ENCODE assay signal across 11 cellular contexts in genomic region chr13:28558126-28558525, GRCh38.
DNase-seq lines count a peak whose midpoint lies in the region; ATAC-seq and TF ChIP-seq lines count a peak whose summit lies in the region.
"Had no signal": no experiment of that assay in that cellular context is flagged by ENCODE, and none has a peak within 500 bp of the region (broad histone marks: within the 10 kb centered on the region; RNA-seq: fewer than 3 reads in every experiment).

No MANE protein-coding gene starts in this region.

- H3K27me3 Mint-ChIP-seq in T-helper 17 cell = peaks cover 21% of the 10 kb centered on the region

- H3K27me3 ChIP-seq in GM23248 (replicated peaks; ENCODE audit: insufficient read depth) (no peaks in the 10 kb centered on the region), adipocyte (replicated peaks; ENCODE audit: control insufficient read depth, insufficient read depth, low read length) (no peaks in the 10 kb centered on the region)

- H3K4me3 Mint-ChIP-seq in T-helper 17 cell = no peak overlapping the region
- H3K4me3 Mint-ChIP-seq: activated B cell treated with CpG ODN at 0.5 μM for 24 hours; activated T-cell treated with anti-CD3 and anti-CD28 coated beads, Interleukin-2, amount 50 U/mL, for 72 hours; IgD-negative memory B cell had no signal

- no TSS peak for BruUV-seq in OCI-LY7 (replicated peaks; lab: Mats Ljungman, UMichigan)

- H3F3A ChIP-seq in GM23248 (ENCODE audit: insufficient read depth) = peaks cover 20% of the 10 kb centered on the region

- no peaks in the 10 kb centered on the region for H3K36me3 ChIP-seq in GM23248 (ENCODE audit: low read depth)
- no peaks in the 10 kb centered on the region for H3K36me3 ChIP-seq in adipocyte (ENCODE audit: control insufficient read depth, insufficient read depth, low read length, severe bottlenecking)
- no peaks in the 10 kb centered on the region for H3K36me3 ChIP-seq in OCI-LY7 (ENCODE audit: insufficient read depth, low read length)

- H2AFZ ChIP-seq in GM23248 (peak overlapping the region; percentile 64), OCI-LY7 (ENCODE audit: low read length) (no peak overlapping the region)

- TF ChIP-seq CTCF in fibroblast of pulmonary artery (IDR thresholded peaks at IDR 0.05; ENCODE audit: low read length, missing control alignments) (no peak), OCI-LY7 (conservative IDR thresholded peaks at IDR 0.05; ENCODE audit: low read length) (no peak)

- H3K9me2 ChIP-seq in GM23248 (ENCODE audit: insufficient read depth) = no peaks in the 10 kb centered on the region
- H3K9me2 ChIP-seq in OCI-LY7 (ENCODE audit: insufficient read depth, low read length) = no peaks in the 10 kb centered on the region

- in situ Hi-C loops in GM23248 (cut with MboI) = no loop called here

- peak overlapping the region; percentile 78 for H3K4me2 ChIP-seq in GM23248 (ENCODE audit: unreplicated experiment)
- no peak overlapping the region for H3K4me2 ChIP-seq in OCI-LY7 (ENCODE audit: low read length)

- H3K9ac ChIP-seq in GM23248 (peak overlapping the region; percentile 31), adipocyte (ENCODE audit: low read length) (peak overlapping the region; percentile 3)

- POLR2A ChIA-PET in OCI-LY7 (lab: Charles Lee) = no interaction called here

- ATAC-seq in T-helper 17 cell = no peak
- ATAC-seq in GM18520 (IDR thresholded peaks at IDR 0.05; ENCODE audit: unreplicated experiment) = no peak
- ATAC-seq: activated T-cell treated with anti-CD3 and anti-CD28 coated beads, Interleukin-2, amount 50 U/mL, for 72 hours had no signal

- DNase-seq in GM23248 (peak; percentile 88), adipocyte (ENCODE audit: low read depth) (peak; percentile 96), fibroblast of pulmonary artery (ENCODE audit: low read depth) (peak; percentile 89), skeletal muscle cell (ENCODE audit: low read depth) (peak; percentile 63), OCI-LY7 (ENCODE audit: low spot score) (no peak), T-helper 17 cell (no peak)
- DNase-seq in activated CD4-positive, alpha-beta T cell treated with anti-CD3 and anti-CD28 coated beads for 4 hours = no peak
- DNase-seq: activated B cell treated with CpG ODN at 0.5 μM for 24 hours; activated T-cell treated with anti-CD3 and anti-CD28 coated beads, Interleukin-2, amount 50 U/mL, for 72 hours had no signal

- H3K9me3 ChIP-seq in GM23248 (ENCODE audit: low read depth) = no peaks in the 10 kb centered on the region
- H3K9me3 ChIP-seq in adipocyte (ENCODE audit: control insufficient read depth, low read length) = no peaks in the 10 kb centered on the region
- no peaks in the 10 kb centered on the region for H3K9me3 ChIP-seq in OCI-LY7 (ENCODE audit: low read length)
- H3K9me3 ChIP-seq in T-helper 17 cell (ENCODE audit: control insufficient read depth, low read length, poor library complexity, severe bottlenecking) = no peaks in the 10 kb centered on the region

- H3K4me1 ChIP-seq in GM23248 (ENCODE audit: insufficient read depth) = peaks cover 24% of the 10 kb centered on the region
- H3K4me1 ChIP-seq in adipocyte (ENCODE audit: control insufficient read depth, insufficient read depth, low read length) = peaks cover 13% of the 10 kb centered on the region
- no peaks in the 10 kb centered on the region for H3K4me1 ChIP-seq in OCI-LY7 (ENCODE audit: insufficient read depth, low read length, poor library complexity, severe bottlenecking)

- no peaks in the 10 kb centered on the region for H3K4me1 Mint-ChIP-seq in T-helper 17 cell
- H3K4me1 Mint-ChIP-seq: activated B cell treated with CpG ODN at 0.5 μM for 24 hours, IgD-negative memory B cell had no signal

- CTCF ChIA-PET in OCI-LY7 (lab: Charles Lee; ENCODE audit: unreplicated experiment) = no interaction called here

- H4K20me1 ChIP-seq in GM23248 (ENCODE audit: insufficient read depth) (no peaks in the 10 kb centered on the region), OCI-LY7 (ENCODE audit: insufficient read depth, low read length) (no peaks in the 10 kb centered on the region)

- WGBS in GM23248 (ENCODE audit: low coverage in 1 of 2, low lambda C conversion rate in 2 of 2, missing lambda C conversion rate in 2 of 2), 2 experiments = 0 to 4% methylated on average over 3 of the region's 3 CpGs

- H3K27ac ChIP-seq in GM23248 (peak overlapping the region; percentile 66), OCI-LY7 (ENCODE audit: low read depth, low read length, poor library complexity, severe bottlenecking) (no peak overlapping the region)

- intact Hi-C loops in OCI-LY7 (cut with micrococcal nuclease; ENCODE audit: unreplicated experiment) = no loop called here

- no peaks in the 10 kb centered on the region for H3K79me2 ChIP-seq in GM23248 (ENCODE audit: insufficient read depth)
- no peaks in the 10 kb centered on the region for H3K79me2 ChIP-seq in OCI-LY7 (ENCODE audit: insufficient read depth, low read depth, low read length)

- no peaks in the 10 kb centered on the region for H3K36me3 Mint-ChIP-seq in T-helper 17 cell (ENCODE audit: low read depth)
- H3K36me3 Mint-ChIP-seq: IgD-negative memory B cell had no signal

- no peak overlapping the region for H3K27ac Mint-ChIP-seq in T-helper 17 cell
- H3K27ac Mint-ChIP-seq: activated B cell treated with CpG ODN at 0.5 μM for 24 hours; activated T-cell treated with anti-CD3 and anti-CD28 coated beads, Interleukin-2, amount 50 U/mL, for 72 hours had no signal

- H3K4me3 ChIP-seq in GM23248 = peak overlapping the region; percentile 53
- H3K4me3 ChIP-seq in adipocyte (ENCODE audit: low read length) = peak overlapping the region; percentile 8
- no peak overlapping the region for H3K4me3 ChIP-seq in fibroblast of pulmonary artery (replicated peaks; ENCODE audit: low read depth, low read length)
- no peak overlapping the region for H3K4me3 ChIP-seq in skeletal muscle cell (ENCODE audit: low read depth, low read length)
- H3K4me3 ChIP-seq in OCI-LY7 (ENCODE audit: low read depth, low read length, poor library complexity, severe bottlenecking) = no peak overlapping the region

Comparison
In these comparisons a context has a peak if more than half of its experiments do, and no peak if none do; other contexts are left out.
1. DNase-seq: peak in GM23248 (single experiment), adipocyte (single experiment), fibroblast of pulmonary artery (single experiment) and skeletal muscle cell (single experiment); none in OCI-LY7 (single experiment), T-helper 17 cell (0 of 3) and activated CD4-positive, alpha-beta T cell treated with anti-CD3 and anti-CD28 coated beads for 4 hours (0 of 2).
2. H3K4me3 ChIP-seq: peak in GM23248 (single experiment) and adipocyte (single experiment); none in fibroblast of pulmonary artery (single experiment), skeletal muscle cell (single experiment) and OCI-LY7 (single experiment).